In genomic region chr11:66784575-66784974, GRCh38 we compare ENCODE assay signal across 16 cellular contexts. TPM values are rescaled to one million over a fixed set of nuclear protein-coding genes. Genes with fewer than 3 reads are reported as not detected.
DNase-seq lines count a peak whose midpoint lies in the region; ATAC-seq, FAIRE-seq and TF ChIP-seq lines count a peak whose summit lies in the region.
"Had no signal": no experiment of that assay in that cellular context is flagged by ENCODE, and none has a peak within 500 bp of the region (broad histone marks: within the 10 kb centered on the region; RNA-seq: fewer than 3 reads in every experiment).

No MANE protein-coding gene starts in this region.

- TF ChIP-seq EP300 in K562 (IDR thresholded peaks at IDR 0.05; ENCODE audit: low read length), result no peak

- H4K20me1 ChIP-seq in K562 (replicated peaks; ENCODE audit: control insufficient read depth, insufficient read depth, low read length), result no peaks in the 10 kb centered on the region

- BruUV-seq in K562 (replicated peaks; lab: Mats Ljungman, UMichigan), result no TSS peak

- intact Hi-C loops in K562 (cut with micrococcal nuclease), result no loop called here
- intact Hi-C loops in tibial artery (cut with DNase I; ENCODE audit: low total_unique reads), result no loop called here
- intact Hi-C loops in spleen (cut with DNase I; ENCODE audit: low total_unique reads), result no loop called here
- intact Hi-C loops in adrenal gland (cut with DNase I), result no loop called here

- POLR2A ChIA-PET in K562 (lab: Yijun Ruan, JAX), result interaction anchor here (1.3 kb wide), 1 partner anchor 9 kb away, joined by 4 read pairs; no protein-coding TSS in a partner anchor

- no peak overlapping the region for H2AFZ ChIP-seq in K562 (ENCODE audit: low read depth, low read length)

- H3K27ac ChIP-seq in K562 (ENCODE audit: extremely low read depth, low read depth, low read length) (no peak overlapping the region), muscle layer of duodenum (ENCODE audit: low read length) (peak overlapping the region; percentile 7), tibial artery (peak overlapping the region; percentile 34 to 57), spleen (no peak overlapping the region), adrenal gland (no peak overlapping the region)
- H3K27ac ChIP-seq: A549 had no signal

- no peaks in the 10 kb centered on the region for H3K79me2 ChIP-seq in K562 (ENCODE audit: control insufficient read depth, insufficient read depth, low read length)

- FAIRE-seq in K562 (lab: Jason Lieb, UNC), result no peak
- FAIRE-seq: A549, H1 had no signal

- H3K4me1 ChIP-seq in K562 (replicated peaks in 1 of 2; ENCODE audit: control insufficient read depth in 2 of 2, insufficient read depth in 2 of 2, low read length in 2 of 2) (no peaks in the 10 kb centered on the region; a peak in 1 of 5 replicates), muscle layer of duodenum (ENCODE audit: control insufficient read depth in 1 of 2, insufficient read depth in 2 of 2, low read length in 2 of 2) (peaks cover 0 to 20% of the 10 kb centered on the region in 2 donors), tibial artery (peaks cover 0 to 12% (median 0%) of the 10 kb centered on the region in 4 donors), spleen (no peaks in the 10 kb centered on the region), adrenal gland (replicated peaks in 1 of 2) (peaks cover 11 to 13% of the 10 kb centered on the region in 2 donors)
- H3K4me1 ChIP-seq: BE2C had no signal

- H3K9me1 ChIP-seq in K562 (ENCODE audit: control insufficient read depth, insufficient read depth, low read length), result no peaks in the 10 kb centered on the region

- H3K9me3 ChIP-seq in K562 (replicated peaks; ENCODE audit: control insufficient read depth, insufficient read depth, low read depth, low read length) (no peaks in the 10 kb centered on the region), muscle layer of duodenum (ENCODE audit: control insufficient read depth in 1 of 2, low read length in 2 of 2) (no peaks in the 10 kb centered on the region), tibial artery (no peaks in the 10 kb centered on the region), spleen (no peaks in the 10 kb centered on the region), adrenal gland (replicated peaks in 1 of 3) (no peaks in the 10 kb centered on the region)
- H3K9me3 ChIP-seq: A549, BE2C had no signal

- no peak for TF ChIP-seq RAD21 in K562 (CRISPR knock-in tag; conservative IDR thresholded peaks at IDR 0.05 in 1 of 2, IDR thresholded peaks at IDR 0.05 in 1 of 2)

- no peaks in the 10 kb centered on the region for H3K27me3 ChIP-seq in K562 (ENCODE audit: control insufficient read depth in 2 of 2, insufficient read depth in 2 of 2, low read length in 2 of 2)
- H3K27me3 ChIP-seq in muscle layer of duodenum (ENCODE audit: low read depth, low read length), result no peaks in the 10 kb centered on the region
- no peaks in the 10 kb centered on the region for H3K27me3 ChIP-seq in tibial artery
- no peaks in the 10 kb centered on the region for H3K27me3 ChIP-seq in spleen (replicated peaks in 1 of 7)
- no peaks in the 10 kb centered on the region for H3K27me3 ChIP-seq in adrenal gland
- H3K27me3 ChIP-seq: BE2C had no signal

- CTCF ChIA-PET in K562 (lab: Yijun Ruan, JAX; ENCODE audit: low intra/inter-chr PET ratio), result no interaction called here

- H3K4me2 ChIP-seq in K562 (ENCODE audit: insufficient read depth, low read length), result no peak overlapping the region
- H3K4me2 ChIP-seq: A549 had no signal

- WGBS in K562 (ENCODE audit: insufficient coverage, low coverage, missing lambda C conversion rate), result 41% methylated on average over 1 of the region's 1 CpG
- WGBS in spleen, 5 donors, result 90 to 100% (median 97%) methylated on average over 1 of the region's 1 CpG
- whole genome bisulfite sequencing in adrenal gland, 4 donors, result 50 to 76% (median 57%) methylated on average over 1 of the region's 1 CpG

- H3K4me3 ChIP-seq in K562, result no peak overlapping the region
- no peak overlapping the region for H3K4me3 ChIP-seq in muscle layer of duodenum (ENCODE audit: low read depth in 1 of 2, low read length in 2 of 2)
- H3K4me3 ChIP-seq in tibial artery, result no peak overlapping the region
- H3K4me3 ChIP-seq in spleen, result no peak overlapping the region
- H3K4me3 ChIP-seq in adrenal gland, result no peak overlapping the region
- H3K4me3 ChIP-seq: A549 had no signal

- ATAC-seq in K562, result no peak
- ATAC-seq: A549 had no signal

- no peak for TF ChIP-seq POLR2A in K562 (conservative IDR thresholded peaks at IDR 0.05)
- TF ChIP-seq POLR2A in spleen (IDR thresholded peaks at IDR 0.05), result no peak
- no peak for TF ChIP-seq POLR2A in adrenal gland (IDR thresholded peaks at IDR 0.05)

- H3K9ac ChIP-seq in K562 (ENCODE audit: insufficient read depth in 1 of 2, low read depth in 2 of 2, low read length in 2 of 2), result no peak overlapping the region

- TF ChIP-seq CTCF in K562 (IDR thresholded peaks at IDR 0.05 in 2 of 3, conservative IDR thresholded peaks at IDR 0.05 in 1 of 3; ENCODE audit: insufficient read depth in 2 of 3, low read depth in 1 of 3, low read length in 3 of 3), result no peak
- TF ChIP-seq CTCF in tibial artery (IDR thresholded peaks at IDR 0.05), result no peak
- TF ChIP-seq CTCF in spleen (IDR thresholded peaks at IDR 0.05 in 8 of 11, conservative IDR thresholded peaks at IDR 0.05 in 3 of 11), result no peak
- no peak for TF ChIP-seq CTCF in adrenal gland (IDR thresholded peaks at IDR 0.05)

- in situ Hi-C loops in K562 (cut with MboI), result no loop called here

- DNase-seq in amniotic epithelial cell (ENCODE audit: low read depth), result peak; percentile 54
- DNase-seq in K562 (ENCODE audit: extremely low read depth in 1 of 4, low spot score in 3 of 4), result no peak
- DNase-seq in tibial artery, result no peak
- no peak for DNase-seq in spleen
- no peak for DNase-seq in cerebellar nuclear complex (lab: John Stamatoyannopoulos, UW)
- no peak for DNase-seq in iPS-NIHi11 (ENCODE audit: low spot score)
- no peak for DNase-seq in adrenal gland
- DNase-seq: BE2C; CD4-positive, alpha-beta memory T cell; DMS79 treated with DMSO at 0.1 percent for 48 hours; GDM1; HCEC 1CT; HFFc6 had no signal

- H3K36me3 ChIP-seq in K562 (ENCODE audit: control insufficient read depth, insufficient read depth, low read length) (0 out of 3 replicates have a peak, but pooled peaks cover 2% of the 10 kb centered on the region), muscle layer of duodenum (ENCODE audit: control insufficient read depth in 1 of 2, insufficient read depth in 2 of 2, low read length in 2 of 2) (no peaks in the 10 kb centered on the region), tibial artery (no peaks in the 10 kb centered on the region), spleen (peaks cover 0 to 7% (median 0%) of the 10 kb centered on the region in 6 donors), adrenal gland (replicated peaks in 1 of 2) (no peaks in the 10 kb centered on the region)
- H3K36me3 ChIP-seq: BE2C had no signal

TF ChIP-seq in K562, 482 proteins besides CTCF, POLR2A, EP300 and RAD21 (continues in another document):
- no peak for TF ChIP-seq SNAPC5 (CRISPR knock-in tag; IDR thresholded peaks at IDR 0.05)

RNA-seq across cellular contexts. Expression of gene SPTBN2, which starts 55.6 kb away (rescaled TPM):
- 38.7 and 79.0 TPM in 2 replicates for total RNA-seq in K562 (2011; cell fraction: chromatin; rRNA removed; ENCODE audit: low replicate concordance)
- total RNA-seq in K562 (2011; cell fraction: nucleolus; rRNA removed), result 36.8 and 51.9 TPM in 2 replicates
- total RNA-seq in K562 (2011; cell fraction: nucleoplasm; rRNA removed), result 19.7 and 37.4 TPM in 2 replicates
- total RNA-seq in K562 (2014; rRNA removed) (56.5 and 65.5 TPM in 2 replicates), K562 (2014; rRNA removed; fragmentation: Illumina TruSeq; extraction: Trizol) (9.2 and 15.2 TPM in 2 replicates), K562 (2015; rRNA removed; fragmentation: Illumina TruSeq; extraction: Trizol) (25.5 and 25.6 TPM in 2 replicates), K562 (2021) (50.0 and 55.6 TPM in 2 replicates), spleen (1 to 10 TPM; 3.3 to 5.1 (median 3.7) TPM), adrenal gland (10 to 100 TPM; 54.0 to 81.8 (median 64.7) TPM)
- polyA plus RNA-seq in K562 (2011; rRNA removed) (12.1 and 15.3 TPM in 2 replicates), K562 (2014; fragmentation: Illumina TruSeq; extraction: Trizol) (19.7 and 33.5 TPM in 2 replicates), K562 (2014; fragmentation: Nextera tagmentation; extraction: Ambion mirVana) (under 1 TPM; 0.38 to 0.49 TPM), K562 (2014; rRNA removed) (31.4 and 33.3 TPM in 2 replicates), spleen (1 to 10 TPM in 1 of 3 donors, under 1 TPM in 2; 0.61 to 1.5 (median 0.80) TPM), adrenal gland (10 to 100 TPM; 19.7 to 78.9 (median 28.5) TPM)
- polyA plus RNA-seq in K562 (2011; cell fraction: cytosol; rRNA removed), result 14.8 and 18.5 TPM in 2 replicates
- polyA plus RNA-seq in K562 (2011; cell fraction: nucleus; rRNA removed), result 45.3 and 54.6 TPM in 2 replicates
- 34.5 and 42.4 TPM in 2 replicates for polyA plus RNA-seq in K562 (2012)
- 15.2 and 22.3 TPM in 2 replicates for polyA minus RNA-seq in K562 (2011; rRNA and poly(A)+ RNA removed)
- polyA minus RNA-seq in K562 (2011; cell fraction: cytosol; rRNA and poly(A)+ RNA removed), result 22.2 and 30.1 TPM in 2 replicates
- 10.4 and 25.8 TPM in 2 replicates for polyA minus RNA-seq in K562 (2011; cell fraction: nucleus; rRNA and poly(A)+ RNA removed)
- total RNA-seq: CD4-positive, alpha-beta memory T cell had no signal
- polyA plus RNA-seq: CD4-positive, alpha-beta memory T cell had no signal

RNA-seq across cellular contexts. Expression of gene RCE1, which starts 58.7 kb away (rescaled TPM):
- total RNA-seq in K562 (2011; cell fraction: chromatin; rRNA removed; ENCODE audit: low replicate concordance), result 20.0 and 55.8 TPM in 2 replicates
- total RNA-seq in K562 (2011; cell fraction: nucleolus; rRNA removed), result 76.0 and 85.1 TPM in 2 replicates
- total RNA-seq in K562 (2011; cell fraction: nucleoplasm; rRNA removed), result 47.9 and 52.4 TPM in 2 replicates
- total RNA-seq in K562 (2014; rRNA removed) (41.3 and 41.5 TPM in 2 replicates), K562 (2014; rRNA removed; fragmentation: Illumina TruSeq; extraction: Trizol) (8.8 and 10.6 TPM in 2 replicates), K562 (2015; rRNA removed; fragmentation: Illumina TruSeq; extraction: Trizol) (17.8 and 18.7 TPM in 2 replicates), K562 (2021) (26.3 and 27.7 TPM in 2 replicates), spleen (10 to 100 TPM; 14.5 to 27.9 (median 18.1) TPM), adrenal gland (10 to 100 TPM; 12.5 to 24.8 (median 19.4) TPM)
- polyA plus RNA-seq in K562 (2011; rRNA removed) (13.9 and 25.0 TPM in 2 replicates), K562 (2014; fragmentation: Illumina TruSeq; extraction: Trizol) (15.1 and 20.9 TPM in 2 replicates), K562 (2014; fragmentation: Nextera tagmentation; extraction: Ambion mirVana) (1 to 10 TPM in 1 of 2 experiments, under 1 TPM in 1; 0.75 to 3.0 TPM), K562 (2014; rRNA removed) (31.1 and 31.9 TPM in 2 replicates), spleen (10 to 100 TPM; 10.0 to 19.3 (median 14.2) TPM), adrenal gland (10 to 100 TPM in 2 of 3 donors, 1 to 10 TPM in 1; 5.2 to 19.5 (median 16.5) TPM)
- polyA plus RNA-seq in K562 (2011; cell fraction: cytosol; rRNA removed), result 36.6 and 88.7 TPM in 2 replicates
- polyA plus RNA-seq in K562 (2011; cell fraction: nucleus; rRNA removed), result 50.0 and 76.3 TPM in 2 replicates
- 24.5 and 28.6 TPM in 2 replicates for polyA plus RNA-seq in K562 (2012)
- polyA minus RNA-seq in K562 (2011; rRNA and poly(A)+ RNA removed), result 6.2 and 7.5 TPM in 2 replicates
- polyA minus RNA-seq in K562 (2011; cell fraction: cytosol; rRNA and poly(A)+ RNA removed), result 16.9 and 20.8 TPM in 2 replicates
- polyA minus RNA-seq in K562 (2011; cell fraction: nucleus; rRNA and poly(A)+ RNA removed), result 22.8 and 26.4 TPM in 2 replicates

Comparison
In these comparisons a context has a peak if more than half of its experiments do, and no peak if none do; other contexts are left out.
1. H3K27ac ChIP-seq: peak in muscle layer of duodenum (single experiment) and tibial artery (2 of 2); none in K562 (single experiment), spleen (0 of 8) and adrenal gland (0 of 5).